In genomic region chr20:44916586-44916985, GRCh38 we compare ENCODE assay signal across 23 cellular contexts.
"Had no signal": no experiment of that assay in that cellular context is flagged by ENCODE, and none has a peak within 500 bp of the region (broad histone marks: within the 10 kb centered on the region; RNA-seq: fewer than 3 reads in every experiment).

No MANE protein-coding gene starts in this region.

- H3K4me3 ChIP-seq: SK-N-MC had no signal

- H3K27ac Mint-ChIP-seq: activated CD4-positive, alpha-beta memory T cell treated with anti-CD3 and anti-CD28 coated beads, Interleukin-2, amount 10 ng/mL, durations not matched to agents 7 days and 5 days; activated CD4-positive, alpha-beta T cell treated with anti-CD3 and anti-CD28 coated beads for 36 hours; activated naive CD4-positive, alpha-beta T cell treated with anti-CD3 and anti-CD28 coated beads, Interleukin-2, amount 10 ng/mL, durations not matched to agents 7 days and 5 days; activated naive CD8-positive, alpha-beta T cell treated with anti-CD3 and anti-CD28 coated beads, Interleukin-2, amount 10 ng/mL, durations not matched to agents 7 days and 5 days; activated T-helper 2 cell treated with anti-CD3 and anti-CD28 coated beads, Interferon-gamma antibody, Interleukin-2, Interleukin-4, amounts not matched to agents 10 μg/mL and 5 μg/mL and 100 μg/mL, durations not matched to agents 14 hours and 24 hours and 36 hours; T-cell had no signal

- H3K27me3 Mint-ChIP-seq: activated CD4-positive, alpha-beta memory T cell treated with anti-CD3 and anti-CD28 coated beads, Interleukin-2, amount 10 ng/mL, durations not matched to agents 7 days and 5 days; activated CD4-positive, alpha-beta T cell treated with anti-CD3 and anti-CD28 coated beads for 36 hours; activated naive CD4-positive, alpha-beta T cell treated with anti-CD3 and anti-CD28 coated beads, Interleukin-2, amount 10 ng/mL, durations not matched to agents 7 days and 5 days; activated naive CD8-positive, alpha-beta T cell treated with anti-CD3 and anti-CD28 coated beads, Interleukin-2, amount 10 ng/mL, durations not matched to agents 7 days and 5 days; T-cell had no signal

- ATAC-seq: activated CD4-positive, alpha-beta T cell treated with anti-CD3 and anti-CD28 coated beads for 36 hours; Right ventricle myocardium inferior; T-cell had no signal

- H3K27ac ChIP-seq: SK-N-MC, VCaP had no signal

- DNase-seq: activated CD4-positive, alpha-beta memory T cell treated with anti-CD3 and anti-CD28 coated beads, Interleukin-2, amount 10 ng/mL, durations not matched to agents 7 days and 5 days; activated CD4-positive, alpha-beta T cell treated with anti-CD3 and anti-CD28 coated beads for 36 hours; activated CD4-positive, alpha-beta T cell treated with anti-CD3 and anti-CD28 coated beads, Interleukin-2, amount 50 U/mL, for 1 hour; activated gamma-delta T cell treated with Interleukin-2 at 50 U/mL for 16 hours; activated naive CD4-positive, alpha-beta T cell treated with anti-CD3 and anti-CD28 coated beads, Interleukin-2, amount 10 ng/mL, durations not matched to agents 7 days and 5 days; activated naive CD8-positive, alpha-beta T cell treated with anti-CD3 and anti-CD28 coated beads, Interleukin-2, amount 10 ng/mL, durations not matched to agents 7 days and 5 days; aorta; central memory CD4-positive, alpha-beta T cell; Kasumi-1; KBM-7; NCI-H1105 treated with DMSO at 0.1 percent for 48 hours; NCI-H1436 treated with DMSO at 0.1 percent for 48 hours; NCI-H1930; NCI-H2171; NCI-H2227 treated with DMSO at 0.1 percent for 48 hours; NCI-H446 treated with DMSO at 0.1 percent for 48 hours; NCI-H524 treated with DMSO at 0.1 percent for 48 hours; NCI-H82; T-cell had no signal

- H3K4me3 Mint-ChIP-seq: activated CD4-positive, alpha-beta memory T cell treated with anti-CD3 and anti-CD28 coated beads, Interleukin-2, amount 10 ng/mL, durations not matched to agents 7 days and 5 days; activated CD4-positive, alpha-beta T cell treated with anti-CD3 and anti-CD28 coated beads for 36 hours; activated naive CD4-positive, alpha-beta T cell treated with anti-CD3 and anti-CD28 coated beads, Interleukin-2, amount 10 ng/mL, durations not matched to agents 7 days and 5 days; activated naive CD8-positive, alpha-beta T cell treated with anti-CD3 and anti-CD28 coated beads, Interleukin-2, amount 10 ng/mL, durations not matched to agents 7 days and 5 days; T-cell had no signal

- H3K9me3 Mint-ChIP-seq: activated CD4-positive, alpha-beta memory T cell treated with anti-CD3 and anti-CD28 coated beads, Interleukin-2, amount 10 ng/mL, durations not matched to agents 7 days and 5 days; activated naive CD4-positive, alpha-beta T cell treated with anti-CD3 and anti-CD28 coated beads, Interleukin-2, amount 10 ng/mL, durations not matched to agents 7 days and 5 days; activated naive CD8-positive, alpha-beta T cell treated with anti-CD3 and anti-CD28 coated beads, Interleukin-2, amount 10 ng/mL, durations not matched to agents 7 days and 5 days; activated T-helper 2 cell treated with anti-CD3 and anti-CD28 coated beads, Interferon-gamma antibody, Interleukin-2, Interleukin-4, amounts not matched to agents 10 μg/mL and 5 μg/mL and 100 μg/mL, durations not matched to agents 14 hours and 24 hours and 36 hours; T-cell had no signal
